18 cellular contexts compared by ENCODE assay signal in genomic region chr9:95447660-95448420, GRCh38.
DNase-seq lines count a peak whose midpoint lies in the region; ATAC-seq, FAIRE-seq and TF ChIP-seq lines count a peak whose summit lies in the region.
"Had no signal": no experiment of that assay in that cellular context is flagged by ENCODE, and none has a peak within 500 bp of the region (broad histone marks: within the 10 kb centered on the region; RNA-seq: fewer than 3 reads in every experiment).

No MANE protein-coding gene starts in this region.

- H3K4me1 Mint-ChIP-seq in neural crest cell, result peaks cover 59% of the 10 kb centered on the region
- no peaks in the 10 kb centered on the region for H3K4me1 Mint-ChIP-seq in activated CD4-positive, alpha-beta memory T cell treated with anti-CD3 and anti-CD28 coated beads, Interleukin-2, amount 10 ng/mL, durations not matched to agents 7 days and 5 days
- H3K4me1 Mint-ChIP-seq in activated CD8-positive, alpha-beta T cell treated with anti-CD3 and anti-CD28 coated beads for 36 hours (ENCODE audit: low read depth), result peaks cover 5% of the 10 kb centered on the region
- H3K4me1 Mint-ChIP-seq: IgD-negative memory B cell had no signal

- H3K9me3 Mint-ChIP-seq in neural crest cell, result no peaks in the 10 kb centered on the region
- no peaks in the 10 kb centered on the region for H3K9me3 Mint-ChIP-seq in activated CD4-positive, alpha-beta memory T cell treated with anti-CD3 and anti-CD28 coated beads, Interleukin-2, amount 10 ng/mL, durations not matched to agents 7 days and 5 days
- no peaks in the 10 kb centered on the region for H3K9me3 Mint-ChIP-seq in activated CD8-positive, alpha-beta T cell treated with anti-CD3 and anti-CD28 coated beads for 36 hours
- H3K9me3 Mint-ChIP-seq: activated naive CD4-positive, alpha-beta T cell treated with anti-CD3 and anti-CD28 coated beads for 36 hours; IgD-negative memory B cell; stimulated activated naive CD8-positive, alpha-beta T cell treated with anti-CD3 and anti-CD28 coated beads, Interleukin-15, Interleukin-2, amounts not matched to agents 100 ng/mL and 50 ng/mL, for 24 hours had no signal

- peak overlapping the region; percentile 62 for H3K27ac Mint-ChIP-seq in neural crest cell (ENCODE audit: unreplicated experiment)
- H3K27ac Mint-ChIP-seq in activated CD4-positive, alpha-beta memory T cell treated with anti-CD3 and anti-CD28 coated beads, Interleukin-2, amount 10 ng/mL, durations not matched to agents 7 days and 5 days, result no peak overlapping the region
- H3K27ac Mint-ChIP-seq in activated CD8-positive, alpha-beta T cell treated with anti-CD3 and anti-CD28 coated beads for 36 hours, result no peak overlapping the region
- H3K27ac Mint-ChIP-seq: activated naive CD4-positive, alpha-beta T cell treated with anti-CD3 and anti-CD28 coated beads for 36 hours; IgD-negative memory B cell; stimulated activated naive CD8-positive, alpha-beta T cell treated with anti-CD3 and anti-CD28 coated beads, Interleukin-15, Interleukin-2, amounts not matched to agents 100 ng/mL and 50 ng/mL, for 24 hours had no signal

- no peak for FAIRE-seq in D721Med (lab: Jason Lieb, UNC)

- H3K36me3 Mint-ChIP-seq in neural crest cell (ENCODE audit: low read depth), result peaks cover 41% of the 10 kb centered on the region
- peaks cover 9% of the 10 kb centered on the region for H3K36me3 Mint-ChIP-seq in activated CD4-positive, alpha-beta memory T cell treated with anti-CD3 and anti-CD28 coated beads, Interleukin-2, amount 10 ng/mL, durations not matched to agents 7 days and 5 days (ENCODE audit: low read depth)
- peaks cover 1% of the 10 kb centered on the region for H3K36me3 Mint-ChIP-seq in activated CD8-positive, alpha-beta T cell treated with anti-CD3 and anti-CD28 coated beads for 36 hours (ENCODE audit: low read depth)

- POLR2A ChIA-PET in activated CD4-positive, alpha-beta memory T cell treated with anti-CD3 and anti-CD28 coated beads, Interleukin-2, amount 10 ng/mL, durations not matched to agents 7 days and 5 days (lab: Charles Lee), result interaction anchor here (1.2 kb wide), 1 partner anchor 15 kb away, joined by 3 read pairs; no protein-coding TSS in a partner anchor
- POLR2A ChIA-PET in activated CD8-positive, alpha-beta T cell treated with anti-CD3 and anti-CD28 coated beads for 36 hours (lab: Charles Lee), result no interaction called here

- ATAC-seq in activated CD8-positive, alpha-beta T cell treated with anti-CD3 and anti-CD28 coated beads for 36 hours, result no peak
- ATAC-seq: gastrocnemius medialis had no signal

- DNase-seq in ELF-1 (ENCODE audit: low read depth, low spot score) (peak; percentile 95), NCI-H146 treated with DMSO at 0.1 percent for 48 hours (lab: John Stamatoyannopoulos, UW; ENCODE audit: unreplicated experiment) (peak; percentile 13), fibroblast of villous mesenchyme (ENCODE audit: low read depth) (no peak), neural crest cell (ENCODE audit: low read depth, low spot score) (no peak), SKM-1 (lab: John Stamatoyannopoulos, UW; ENCODE audit: unreplicated experiment) (no peak), D721Med (ENCODE audit: insufficient read length, low spot score) (no peak)
- DNase-seq in activated CD4-positive, alpha-beta memory T cell treated with anti-CD3 and anti-CD28 coated beads, Interleukin-2, amount 10 ng/mL, durations not matched to agents 7 days and 5 days, result no peak
- DNase-seq in activated CD8-positive, alpha-beta T cell treated with anti-CD3 and anti-CD28 coated beads for 36 hours, result no peak
- DNase-seq: activated CD4-positive, alpha-beta T cell treated with anti-CD3 and anti-CD28 coated beads for 48 hours; activated naive CD4-positive, alpha-beta T cell treated with anti-CD3 and anti-CD28 coated beads for 36 hours; activated T-cell treated with anti-CD3 and anti-CD28 coated beads for 4 hours; COR-L47; cortex of kidney; gastrocnemius medialis; retina; SK-N-SH had no signal

- no peak overlapping the region for H3K4me3 ChIP-seq in fibroblast of villous mesenchyme (ENCODE audit: low read depth, low read length)
- H3K4me3 ChIP-seq: gastrocnemius medialis had no signal

- no peaks in the 10 kb centered on the region for H3K27me3 Mint-ChIP-seq in neural crest cell (ENCODE audit: low read depth)
- no peaks in the 10 kb centered on the region for H3K27me3 Mint-ChIP-seq in activated CD4-positive, alpha-beta memory T cell treated with anti-CD3 and anti-CD28 coated beads, Interleukin-2, amount 10 ng/mL, durations not matched to agents 7 days and 5 days
- no peaks in the 10 kb centered on the region for H3K27me3 Mint-ChIP-seq in activated CD8-positive, alpha-beta T cell treated with anti-CD3 and anti-CD28 coated beads for 36 hours
- H3K27me3 Mint-ChIP-seq: IgD-negative memory B cell; stimulated activated naive CD8-positive, alpha-beta T cell treated with anti-CD3 and anti-CD28 coated beads, Interleukin-15, Interleukin-2, amounts not matched to agents 100 ng/mL and 50 ng/mL, for 24 hours had no signal

- intact Hi-C loops in activated CD8-positive, alpha-beta T cell treated with anti-CD3 and anti-CD28 coated beads for 36 hours (cut with micrococcal nuclease), result no loop called here

- peak overlapping the region; percentile 45 for H3K4me3 Mint-ChIP-seq in neural crest cell
- H3K4me3 Mint-ChIP-seq in activated CD4-positive, alpha-beta memory T cell treated with anti-CD3 and anti-CD28 coated beads, Interleukin-2, amount 10 ng/mL, durations not matched to agents 7 days and 5 days, result no peak overlapping the region
- no peak overlapping the region for H3K4me3 Mint-ChIP-seq in activated CD8-positive, alpha-beta T cell treated with anti-CD3 and anti-CD28 coated beads for 36 hours
- H3K4me3 Mint-ChIP-seq: activated naive CD4-positive, alpha-beta T cell treated with anti-CD3 and anti-CD28 coated beads for 36 hours; IgD-negative memory B cell; stimulated activated naive CD8-positive, alpha-beta T cell treated with anti-CD3 and anti-CD28 coated beads, Interleukin-15, Interleukin-2, amounts not matched to agents 100 ng/mL and 50 ng/mL, for 24 hours had no signal

- CTCF ChIA-PET in activated CD4-positive, alpha-beta memory T cell treated with anti-CD3 and anti-CD28 coated beads, Interleukin-2, amount 10 ng/mL, durations not matched to agents 7 days and 5 days (lab: Charles Lee), result no interaction called here
- CTCF ChIA-PET in activated CD8-positive, alpha-beta T cell treated with anti-CD3 and anti-CD28 coated beads for 36 hours (lab: Charles Lee), result no interaction called here

- TF ChIP-seq CTCF in fibroblast of villous mesenchyme (IDR thresholded peaks at IDR 0.05; ENCODE audit: insufficient read depth, low read depth, low read length), result peak; percentile 8
- no peak for TF ChIP-seq CTCF in neural crest cell (conservative IDR thresholded peaks at IDR 0.05)
- TF ChIP-seq CTCF in activated CD8-positive, alpha-beta T cell treated with anti-CD3 and anti-CD28 coated beads for 36 hours (IDR thresholded peaks at IDR 0.05), result no peak
- no peak for TF ChIP-seq CTCF in D721Med (IDR thresholded peaks at IDR 0.05; ENCODE audit: insufficient read depth, missing control alignments)

Comparison
In these comparisons a context has a peak if more than half of its experiments do, and no peak if none do; other contexts are left out.
1. DNase-seq: peak in ELF-1 (single experiment) and NCI-H146 treated with DMSO at 0.1 percent for 48 hours (single experiment); none in fibroblast of villous mesenchyme (single experiment), neural crest cell (single experiment), activated CD4-positive, alpha-beta memory T cell treated with anti-CD3 and anti-CD28 coated beads, Interleukin-2, amount 10 ng/mL, durations not matched to agents 7 days and 5 days (single experiment), SKM-1 (single experiment), activated CD8-positive, alpha-beta T cell treated with anti-CD3 and anti-CD28 coated beads for 36 hours (single experiment) and D721Med (single experiment).